ENCODE assay signal across 19 cellular contexts in the genomic region with DNA sequence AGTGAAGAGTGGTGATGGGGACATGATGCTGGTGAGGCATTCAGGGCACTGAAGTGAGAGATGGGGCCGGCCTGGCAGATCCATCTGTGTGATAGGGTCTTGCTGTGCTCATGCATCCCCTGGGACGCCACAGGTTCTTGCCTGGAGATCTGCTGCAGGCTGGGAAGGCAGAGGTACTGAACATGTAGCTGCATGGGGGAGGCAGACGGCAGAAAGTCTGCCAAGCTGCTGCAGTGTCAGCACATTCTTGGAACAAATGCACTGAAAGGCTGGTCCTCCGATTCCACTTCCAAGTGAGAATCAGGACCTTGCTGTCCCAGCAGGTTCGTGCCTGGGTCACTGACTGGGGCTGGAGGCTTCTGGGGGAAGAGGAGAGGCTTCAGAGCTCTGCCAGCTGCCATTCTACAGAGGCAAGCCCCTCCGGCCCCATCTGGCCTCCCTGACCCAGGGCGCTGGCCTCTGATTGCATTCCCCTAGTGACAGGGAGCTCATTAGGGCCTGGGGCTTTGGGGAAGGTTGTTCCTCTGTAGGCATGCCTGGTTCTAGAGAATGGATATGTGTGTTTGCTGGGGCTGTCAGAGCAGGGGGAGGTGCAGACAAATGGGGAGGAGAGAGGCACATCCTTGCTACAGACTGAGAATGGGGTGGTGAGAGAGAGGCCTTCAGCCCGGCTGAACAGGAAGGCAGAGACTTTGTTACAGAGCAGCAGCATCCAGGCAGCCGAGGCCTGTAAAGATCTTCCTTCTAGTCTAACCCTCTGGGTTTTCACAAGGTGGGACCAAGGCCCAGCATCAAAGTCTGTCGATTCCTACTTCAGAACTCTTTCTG.
A peak's percentile ranks its signal among the peaks of the same experiment; 100 is the strongest.
DNase-seq lines count a peak whose midpoint lies in the region; ATAC-seq and TF ChIP-seq lines count a peak whose summit lies in the region.
"Had no signal": no experiment of that assay in that cellular context is flagged by ENCODE, and none has a peak within 500 bp of the region (broad histone marks: within the 10 kb centered on the region; RNA-seq: fewer than 3 reads in every experiment).

No MANE protein-coding gene starts in this region.

- H3K4me3 Mint-ChIP-seq in glutamatergic neuron (ENCODE audit: unreplicated experiment), result no peak overlapping the region
- H3K4me3 Mint-ChIP-seq in naive thymus-derived CD8-positive, alpha-beta T cell, result no peak overlapping the region
- H3K4me3 Mint-ChIP-seq in activated T-helper 17 cell treated with anti-CD3 and anti-CD28 coated beads, Interleukin-2, amount 50 U/mL, for 72 hours, result no peak overlapping the region
- H3K4me3 Mint-ChIP-seq: CD4-positive, alpha-beta T cell had no signal

- no peaks in the 10 kb centered on the region for H3K9me3 ChIP-seq in BE2C
- H3K9me3 ChIP-seq in osteoblast (ENCODE audit: low read depth, low read length), result no peaks in the 10 kb centered on the region
- H3K9me3 ChIP-seq: HAP-1 had no signal

- no peak for TF ChIP-seq CTCF in BE2C (IDR thresholded peaks at IDR 0.05; ENCODE audit: low read depth, low read length)
- no peak for TF ChIP-seq CTCF in glutamatergic neuron (IDR thresholded peaks at IDR 0.05; ENCODE audit: partially characterized antibody, unreplicated experiment)
- no peak for TF ChIP-seq CTCF in osteoblast (IDR thresholded peaks at IDR 0.05; ENCODE audit: extremely low read depth, low read depth, low read length)

- DNase-seq in BE2C (peak; percentile 73), NCI-H2171 (lab: John Stamatoyannopoulos, UW) (peak; percentile 47), glutamatergic neuron (peak; percentile 50), osteoblast (ENCODE audit: insufficient read length, low spot score, missing footprints) (peak; percentile 57), DMS153 treated with DMSO at 0.1 percent for 48 hours (lab: John Stamatoyannopoulos, UW; ENCODE audit: unreplicated experiment) (no peak)
- DNase-seq in naive thymus-derived CD8-positive, alpha-beta T cell, result no peak
- DNase-seq: AML-193; Calu3; CD4-positive, alpha-beta T cell; DND-41; MV-4-11; NCI-H1436; NCI-H2081 treated with DMSO at 0.1 percent for 48 hours; NCI-H226; NCI-H526 treated with DMSO at 0.1 percent for 48 hours; PC-3 had no signal

- POLR2A ChIA-PET in naive thymus-derived CD8-positive, alpha-beta T cell (lab: Charles Lee), result no interaction called here

- H2AFZ ChIP-seq in osteoblast (ENCODE audit: low read length), result no peak overlapping the region

- H3K27me3 Mint-ChIP-seq in glutamatergic neuron (ENCODE audit: unreplicated experiment), result no peaks in the 10 kb centered on the region
- peaks cover 0 to 2% (median 0%) of the 10 kb centered on the region in 5 donors for H3K27me3 Mint-ChIP-seq in naive thymus-derived CD8-positive, alpha-beta T cell
- peaks cover 6% of the 10 kb centered on the region for H3K27me3 Mint-ChIP-seq in activated T-helper 17 cell treated with anti-CD3 and anti-CD28 coated beads, Interleukin-2, amount 50 U/mL, for 72 hours
- H3K27me3 Mint-ChIP-seq: CD4-positive, alpha-beta T cell had no signal

- no peaks in the 10 kb centered on the region for H3K79me2 ChIP-seq in osteoblast (ENCODE audit: insufficient read depth, low read length)

- H3K4me1 Mint-ChIP-seq in glutamatergic neuron (ENCODE audit: low read depth, unreplicated experiment), result peaks cover 6% of the 10 kb centered on the region
- H3K4me1 Mint-ChIP-seq in naive thymus-derived CD8-positive, alpha-beta T cell, result no peaks in the 10 kb centered on the region
- H3K4me1 Mint-ChIP-seq in activated T-helper 17 cell treated with anti-CD3 and anti-CD28 coated beads, Interleukin-2, amount 50 U/mL, for 72 hours, result no peaks in the 10 kb centered on the region

- no peak for ATAC-seq in naive thymus-derived CD8-positive, alpha-beta T cell
- ATAC-seq in activated T-helper 17 cell treated with anti-CD3 and anti-CD28 coated beads, Interleukin-2, amount 50 U/mL, for 72 hours (replicated peaks), result no peak
- ATAC-seq: PC-3 had no signal

- no peaks in the 10 kb centered on the region for H3K36me3 Mint-ChIP-seq in glutamatergic neuron (ENCODE audit: unreplicated experiment)
- H3K36me3 Mint-ChIP-seq in naive thymus-derived CD8-positive, alpha-beta T cell, result no peaks in the 10 kb centered on the region
- no peaks in the 10 kb centered on the region for H3K36me3 Mint-ChIP-seq in activated T-helper 17 cell treated with anti-CD3 and anti-CD28 coated beads, Interleukin-2, amount 50 U/mL, for 72 hours (ENCODE audit: low read depth)

- H3K4me2 ChIP-seq in osteoblast (ENCODE audit: insufficient read depth, low read length), result no peak overlapping the region

- H3K9me3 Mint-ChIP-seq in glutamatergic neuron (ENCODE audit: unreplicated experiment), result no peaks in the 10 kb centered on the region
- H3K9me3 Mint-ChIP-seq in naive thymus-derived CD8-positive, alpha-beta T cell, result no peaks in the 10 kb centered on the region
- H3K9me3 Mint-ChIP-seq in activated T-helper 17 cell treated with anti-CD3 and anti-CD28 coated beads, Interleukin-2, amount 50 U/mL, for 72 hours, result no peaks in the 10 kb centered on the region
- H3K9me3 Mint-ChIP-seq: CD4-positive, alpha-beta T cell had no signal

- H3K4me3 ChIP-seq in BE2C (ENCODE audit: low read depth, low read length), result no peak overlapping the region
- no peak overlapping the region for H3K4me3 ChIP-seq in osteoblast (ENCODE audit: insufficient read depth, low read length)
- H3K4me3 ChIP-seq: HAP-1, SK-N-MC had no signal

- no peaks in the 10 kb centered on the region for H3K27me3 ChIP-seq in BE2C
- H3K27me3 ChIP-seq in osteoblast (ENCODE audit: insufficient read depth, low read length), result peaks cover 9% of the 10 kb centered on the region

- H4K20me1 ChIP-seq in osteoblast (ENCODE audit: insufficient read depth, low read length), result no peaks in the 10 kb centered on the region

- no peak overlapping the region for H3K27ac ChIP-seq in osteoblast (ENCODE audit: low read depth, low read length)
- H3K27ac ChIP-seq: SK-N-MC had no signal

- H3K36me3 ChIP-seq in BE2C (no peaks in the 10 kb centered on the region), osteoblast (ENCODE audit: insufficient read depth, low read length) (no peaks in the 10 kb centered on the region)
- H3K36me3 ChIP-seq: HAP-1 had no signal

- H3K27ac Mint-ChIP-seq in glutamatergic neuron (ENCODE audit: unreplicated experiment), result no peak overlapping the region
- no peak overlapping the region for H3K27ac Mint-ChIP-seq in naive thymus-derived CD8-positive, alpha-beta T cell
- H3K27ac Mint-ChIP-seq in activated T-helper 17 cell treated with anti-CD3 and anti-CD28 coated beads, Interleukin-2, amount 50 U/mL, for 72 hours, result no peak overlapping the region
- H3K27ac Mint-ChIP-seq: CD4-positive, alpha-beta T cell had no signal

- H3K4me1 ChIP-seq in BE2C (peaks cover 6% of the 10 kb centered on the region), osteoblast (ENCODE audit: insufficient read depth, low read length) (no peaks in the 10 kb centered on the region)
- H3K4me1 ChIP-seq: HAP-1 had no signal

Comparison
In these comparisons a context has a peak if more than half of its experiments do, and no peak if none do; other contexts are left out.
1. DNase-seq: peak in BE2C (single experiment), NCI-H2171 (single experiment), glutamatergic neuron (single experiment) and osteoblast (single experiment); none in DMS153 treated with DMSO at 0.1 percent for 48 hours (single experiment) and naive thymus-derived CD8-positive, alpha-beta T cell (0 of 10).